1 cellular context compared by ENCODE assay signal in the genomic region with DNA sequence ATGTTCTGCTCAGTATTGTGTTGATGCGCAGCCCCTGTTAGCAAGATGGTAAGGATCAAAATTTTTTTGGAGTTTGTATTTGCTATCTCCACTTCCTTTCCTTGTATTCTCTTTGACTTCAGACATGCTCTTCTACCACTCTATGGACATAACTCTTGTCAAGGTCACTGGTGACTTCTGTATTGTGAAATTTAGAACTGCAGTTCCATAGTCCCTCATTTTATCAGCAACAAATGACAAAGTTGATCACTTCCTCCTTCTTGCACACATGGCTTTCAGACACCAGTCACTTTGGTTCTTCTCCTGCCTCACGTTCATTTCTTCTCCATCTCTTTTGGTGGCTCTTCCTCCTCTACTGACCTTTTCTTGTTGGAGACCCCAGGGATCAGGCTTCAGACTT.
TF ChIP-seq lines count a peak whose summit lies in the region.

No MANE protein-coding gene starts in this region.

TF ChIP-seq in HepG2, 621 proteins besides CTCF, POLR2A, EP300 and RAD21 (continues in another document):
- TF ChIP-seq ZNF264 (CRISPR knock-in tag; IDR thresholded peaks at IDR 0.05) (0 out of 2 replicates have a peak, but pooled peaks have one; percentile 50), ZNF331 (CRISPR knock-in tag; IDR thresholded peaks at IDR 0.05) (peak; percentile 67; the same call in 1 of the 2 replicates), MXI1 (IDR thresholded peaks at IDR 0.05; ENCODE audit: borderline replicate concordance, low read depth, low read length) (peak; percentile 24; the same call in 1 of the 3 replicates), PHF8 (CRISPR knock-in tag; IDR thresholded peaks at IDR 0.05) (no peak), SOX5 (CRISPR knock-in tag; IDR thresholded peaks at IDR 0.05; ENCODE audit: borderline replicate concordance) (peak; percentile 39; the same call in 1 of the 2 replicates), MED1 (CRISPR knock-in tag; IDR thresholded peaks at IDR 0.05) (peak; percentile 41; the same call in 1 of the 2 replicates), TOE1 (CRISPR knock-in tag; IDR thresholded peaks at IDR 0.05) (no peak), FOXJ3 (CRISPR knock-in tag; IDR thresholded peaks at IDR 0.05; ENCODE audit: borderline replicate concordance) (peak; percentile 20; the same call in 1 of the 2 replicates), CREM (IDR thresholded peaks at IDR 0.05) (peak; percentile 23; the same call in 1 of the 2 replicates), CREM (CRISPR knock-in tag; IDR thresholded peaks at IDR 0.05) (no peak), GABPA (IDR thresholded peaks at IDR 0.05; ENCODE audit: low read depth, low read length) (no peak), GABPA (CRISPR knock-in tag; IDR thresholded peaks at IDR 0.05; ENCODE audit: low read depth) (peak; percentile 20; the same call in 1 of the 2 replicates), SMARCC2 (IDR thresholded peaks at IDR 0.05) (no peak), RARA (CRISPR knock-in tag; IDR thresholded peaks at IDR 0.05) (0 out of 2 replicates have a peak, but pooled peaks have one; percentile 52), ZNF12 (CRISPR knock-in tag; IDR thresholded peaks at IDR 0.05) (peak; percentile 18; the same call in 1 of the 2 replicates), SALL1 (CRISPR knock-in tag; IDR thresholded peaks at IDR 0.05) (peak; percentile 27; the same call in 1 of the 2 replicates), CEBPB (IDR thresholded peaks at IDR 0.05; ENCODE audit: borderline replicate concordance, low read depth, low read length) (peak; percentile 93), ATRX (CRISPR knock-in tag; IDR thresholded peaks at IDR 0.05; ENCODE audit: borderline replicate concordance) (no peak), GATAD2A (CRISPR knock-in tag; IDR thresholded peaks at IDR 0.05) (peak; percentile 76), ZNF644 (CRISPR knock-in tag; IDR thresholded peaks at IDR 0.05; ENCODE audit: low read depth) (peak; percentile 84), SMAD3 (CRISPR knock-in tag; IDR thresholded peaks at IDR 0.05) (peak; percentile 43; the same call in 1 of the 2 replicates), ESRRA (CRISPR knock-in tag; IDR thresholded peaks at IDR 0.05; ENCODE audit: low read depth) (peak; percentile 80; the same call in 1 of the 2 replicates), SOX13 (IDR thresholded peaks at IDR 0.05) (no peak), SOX13 (CRISPR knock-in tag; conservative IDR thresholded peaks at IDR 0.05 in 1 of 2, IDR thresholded peaks at IDR 0.05 in 1 of 2) (peak in 1 of 2 experiments; percentile 39; a peak in 1 of 4 replicates), FOXA1 (IDR thresholded peaks at IDR 0.05) (no peak), FOXA1 (CRISPR knock-in tag; IDR thresholded peaks at IDR 0.05) (0 out of 2 replicates have a peak, but pooled peaks have one; percentile 14), FOXA3 (CRISPR knock-in tag; IDR thresholded peaks at IDR 0.05) (peak; percentile 43; the same call in 1 of the 2 replicates), ZNF335 (CRISPR knock-in tag; IDR thresholded peaks at IDR 0.05) (no peak), NCOR1 (IDR thresholded peaks at IDR 0.05; ENCODE audit: borderline replicate concordance, low read length) (peak; percentile 36; the same call in 1 of the 2 replicates), CEBPG (CRISPR knock-in tag; IDR thresholded peaks at IDR 0.05) (peak; percentile 80), HNF4G (IDR thresholded peaks at IDR 0.05; ENCODE audit: borderline replicate concordance, low read depth, low read length) (0 out of 2 replicates have a peak, but pooled peaks have one; percentile 19), HNF4G (CRISPR knock-in tag; IDR thresholded peaks at IDR 0.05; ENCODE audit: borderline replicate concordance, low read depth) (no peak), RFX5 (IDR thresholded peaks at IDR 0.05; ENCODE audit: low read depth, low read length) (peak; percentile 55; the same call in 1 of the 2 replicates)
- TF ChIP-seq, protein P1, sequence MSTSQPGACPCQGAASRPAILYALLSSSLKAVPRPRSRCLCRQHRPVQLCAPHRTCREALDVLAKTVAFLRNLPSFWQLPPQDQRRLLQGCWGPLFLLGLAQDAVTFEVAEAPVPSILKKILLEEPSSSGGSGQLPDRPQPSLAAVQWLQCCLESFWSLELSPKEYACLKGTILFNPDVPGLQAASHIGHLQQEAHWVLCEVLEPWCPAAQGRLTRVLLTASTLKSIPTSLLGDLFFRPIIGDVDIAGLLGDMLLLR (CRISPR knock-in tag; IDR thresholded peaks at IDR 0.05), result no peak
- TF ChIP-seq, protein P2, sequence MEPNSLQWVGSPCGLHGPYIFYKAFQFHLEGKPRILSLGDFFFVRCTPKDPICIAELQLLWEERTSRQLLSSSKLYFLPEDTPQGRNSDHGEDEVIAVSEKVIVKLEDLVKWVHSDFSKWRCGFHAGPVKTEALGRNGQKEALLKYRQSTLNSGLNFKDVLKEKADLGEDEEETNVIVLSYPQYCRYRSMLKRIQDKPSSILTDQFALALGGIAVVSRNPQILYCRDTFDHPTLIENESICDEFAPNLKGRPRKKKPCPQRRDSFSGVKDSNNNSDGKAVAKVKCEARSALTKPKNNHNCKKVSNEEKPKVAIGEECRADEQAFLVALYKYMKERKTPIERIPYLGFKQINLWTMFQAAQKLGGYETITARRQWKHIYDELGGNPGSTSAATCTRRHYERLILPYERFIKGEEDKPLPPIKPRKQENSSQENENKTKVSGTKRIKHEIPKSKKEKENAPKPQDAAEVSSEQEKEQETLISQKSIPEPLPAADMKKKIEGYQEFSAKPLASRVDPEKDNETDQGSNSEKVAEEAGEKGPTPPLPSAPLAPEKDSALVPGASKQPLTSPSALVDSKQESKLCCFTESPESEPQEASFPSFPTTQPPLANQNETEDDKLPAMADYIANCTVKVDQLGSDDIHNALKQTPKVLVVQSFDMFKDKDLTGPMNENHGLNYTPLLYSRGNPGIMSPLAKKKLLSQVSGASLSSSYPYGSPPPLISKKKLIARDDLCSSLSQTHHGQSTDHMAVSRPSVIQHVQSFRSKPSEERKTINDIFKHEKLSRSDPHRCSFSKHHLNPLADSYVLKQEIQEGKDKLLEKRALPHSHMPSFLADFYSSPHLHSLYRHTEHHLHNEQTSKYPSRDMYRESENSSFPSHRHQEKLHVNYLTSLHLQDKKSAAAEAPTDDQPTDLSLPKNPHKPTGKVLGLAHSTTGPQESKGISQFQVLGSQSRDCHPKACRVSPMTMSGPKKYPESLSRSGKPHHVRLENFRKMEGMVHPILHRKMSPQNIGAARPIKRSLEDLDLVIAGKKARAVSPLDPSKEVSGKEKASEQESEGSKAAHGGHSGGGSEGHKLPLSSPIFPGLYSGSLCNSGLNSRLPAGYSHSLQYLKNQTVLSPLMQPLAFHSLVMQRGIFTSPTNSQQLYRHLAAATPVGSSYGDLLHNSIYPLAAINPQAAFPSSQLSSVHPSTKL (CRISPR knock-in tag; IDR thresholded peaks at IDR 0.05), result peak; percentile 81
- TF ChIP-seq, protein P3, sequence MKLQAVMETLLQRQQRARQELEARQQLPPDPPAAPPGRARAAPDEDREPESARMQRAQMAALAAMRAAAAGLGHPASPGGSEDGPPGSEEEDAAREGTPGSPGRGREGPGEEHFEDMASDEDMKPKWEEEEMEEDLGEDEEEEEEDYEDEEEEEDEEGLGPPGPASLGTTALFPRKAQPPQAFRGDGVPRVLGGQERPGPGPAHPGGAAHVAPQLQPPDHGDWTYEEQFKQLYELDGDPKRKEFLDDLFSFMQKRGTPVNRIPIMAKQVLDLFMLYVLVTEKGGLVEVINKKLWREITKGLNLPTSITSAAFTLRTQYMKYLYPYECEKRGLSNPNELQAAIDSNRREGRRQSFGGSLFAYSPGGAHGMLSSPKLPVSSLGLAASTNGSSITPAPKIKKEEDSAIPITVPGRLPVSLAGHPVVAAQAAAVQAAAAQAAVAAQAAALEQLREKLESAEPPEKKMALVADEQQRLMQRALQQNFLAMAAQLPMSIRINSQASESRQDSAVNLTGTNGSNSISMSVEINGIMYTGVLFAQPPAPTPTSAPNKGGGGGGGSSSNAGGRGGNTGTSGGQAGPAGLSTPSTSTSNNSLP (IDR thresholded peaks at IDR 0.05; ENCODE audit: low read depth, low read length), result 0 out of 2 replicates have a peak, but pooled peaks have one; percentile 20
- TF ChIP-seq, protein P4, sequence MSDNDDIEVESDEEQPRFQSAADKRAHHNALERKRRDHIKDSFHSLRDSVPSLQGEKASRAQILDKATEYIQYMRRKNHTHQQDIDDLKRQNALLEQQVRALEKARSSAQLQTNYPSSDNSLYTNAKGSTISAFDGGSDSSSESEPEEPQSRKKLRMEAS (IDR thresholded peaks at IDR 0.05), result peak; percentile 30; the same call in 1 of the 2 replicates
- TF ChIP-seq, protein P5, sequence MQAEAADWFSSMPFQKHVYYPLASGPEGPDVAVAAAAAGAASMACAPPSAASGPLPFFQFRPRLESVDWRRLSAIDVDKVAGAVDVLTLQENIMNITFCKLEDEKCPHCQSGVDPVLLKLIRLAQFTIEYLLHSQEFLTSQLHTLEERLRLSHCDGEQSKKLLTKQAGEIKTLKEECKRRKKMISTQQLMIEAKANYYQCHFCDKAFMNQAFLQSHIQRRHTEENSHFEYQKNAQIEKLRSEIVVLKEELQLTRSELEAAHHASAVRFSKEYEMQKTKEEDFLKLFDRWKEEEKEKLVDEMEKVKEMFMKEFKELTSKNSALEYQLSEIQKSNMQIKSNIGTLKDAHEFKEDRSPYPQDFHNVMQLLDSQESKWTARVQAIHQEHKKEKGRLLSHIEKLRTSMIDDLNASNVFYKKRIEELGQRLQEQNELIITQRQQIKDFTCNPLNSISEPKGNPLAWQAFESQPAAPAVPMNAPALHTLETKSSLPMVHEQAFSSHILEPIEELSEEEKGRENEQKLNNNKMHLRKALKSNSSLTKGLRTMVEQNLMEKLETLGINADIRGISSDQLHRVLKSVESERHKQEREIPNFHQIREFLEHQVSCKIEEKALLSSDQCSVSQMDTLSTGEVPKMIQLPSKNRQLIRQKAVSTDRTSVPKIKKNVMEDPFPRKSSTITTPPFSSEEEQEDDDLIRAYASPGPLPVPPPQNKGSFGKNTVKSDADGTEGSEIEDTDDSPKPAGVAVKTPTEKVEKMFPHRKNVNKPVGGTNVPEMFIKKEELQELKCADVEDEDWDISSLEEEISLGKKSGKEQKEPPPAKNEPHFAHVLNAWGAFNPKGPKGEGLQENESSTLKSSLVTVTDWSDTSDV (CRISPR knock-in tag; IDR thresholded peaks at IDR 0.05), result no peak
- TF ChIP-seq, protein P6, sequence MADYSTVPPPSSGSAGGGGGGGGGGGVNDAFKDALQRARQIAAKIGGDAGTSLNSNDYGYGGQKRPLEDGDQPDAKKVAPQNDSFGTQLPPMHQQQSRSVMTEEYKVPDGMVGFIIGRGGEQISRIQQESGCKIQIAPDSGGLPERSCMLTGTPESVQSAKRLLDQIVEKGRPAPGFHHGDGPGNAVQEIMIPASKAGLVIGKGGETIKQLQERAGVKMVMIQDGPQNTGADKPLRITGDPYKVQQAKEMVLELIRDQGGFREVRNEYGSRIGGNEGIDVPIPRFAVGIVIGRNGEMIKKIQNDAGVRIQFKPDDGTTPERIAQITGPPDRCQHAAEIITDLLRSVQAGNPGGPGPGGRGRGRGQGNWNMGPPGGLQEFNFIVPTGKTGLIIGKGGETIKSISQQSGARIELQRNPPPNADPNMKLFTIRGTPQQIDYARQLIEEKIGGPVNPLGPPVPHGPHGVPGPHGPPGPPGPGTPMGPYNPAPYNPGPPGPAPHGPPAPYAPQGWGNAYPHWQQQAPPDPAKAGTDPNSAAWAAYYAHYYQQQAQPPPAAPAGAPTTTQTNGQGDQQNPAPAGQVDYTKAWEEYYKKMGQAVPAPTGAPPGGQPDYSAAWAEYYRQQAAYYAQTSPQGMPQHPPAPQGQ (CRISPR knock-in tag; IDR thresholded peaks at IDR 0.05; ENCODE audit: borderline replicate concordance), result no peak
- TF ChIP-seq, protein P7, sequence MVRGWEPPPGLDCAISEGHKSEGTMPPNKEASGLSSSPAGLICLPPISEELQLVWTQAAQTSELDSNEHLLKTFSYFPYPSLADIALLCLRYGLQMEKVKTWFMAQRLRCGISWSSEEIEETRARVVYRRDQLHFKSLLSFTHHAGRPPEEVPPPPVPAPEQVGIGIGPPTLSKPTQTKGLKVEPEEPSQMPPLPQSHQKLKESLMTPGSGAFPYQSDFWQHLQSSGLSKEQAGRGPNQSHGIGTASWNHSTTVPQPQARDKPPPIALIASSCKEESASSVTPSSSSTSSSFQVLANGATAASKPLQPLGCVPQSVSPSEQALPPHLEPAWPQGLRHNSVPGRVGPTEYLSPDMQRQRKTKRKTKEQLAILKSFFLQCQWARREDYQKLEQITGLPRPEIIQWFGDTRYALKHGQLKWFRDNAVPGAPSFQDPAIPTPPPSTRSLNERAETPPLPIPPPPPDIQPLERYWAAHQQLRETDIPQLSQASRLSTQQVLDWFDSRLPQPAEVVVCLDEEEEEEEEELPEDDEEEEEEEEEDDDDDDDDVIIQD (CRISPR knock-in tag; IDR thresholded peaks at IDR 0.05; ENCODE audit: low read depth), result peak; percentile 73; the same call in 1 of the 2 replicates
- TF ChIP-seq, protein P8, sequence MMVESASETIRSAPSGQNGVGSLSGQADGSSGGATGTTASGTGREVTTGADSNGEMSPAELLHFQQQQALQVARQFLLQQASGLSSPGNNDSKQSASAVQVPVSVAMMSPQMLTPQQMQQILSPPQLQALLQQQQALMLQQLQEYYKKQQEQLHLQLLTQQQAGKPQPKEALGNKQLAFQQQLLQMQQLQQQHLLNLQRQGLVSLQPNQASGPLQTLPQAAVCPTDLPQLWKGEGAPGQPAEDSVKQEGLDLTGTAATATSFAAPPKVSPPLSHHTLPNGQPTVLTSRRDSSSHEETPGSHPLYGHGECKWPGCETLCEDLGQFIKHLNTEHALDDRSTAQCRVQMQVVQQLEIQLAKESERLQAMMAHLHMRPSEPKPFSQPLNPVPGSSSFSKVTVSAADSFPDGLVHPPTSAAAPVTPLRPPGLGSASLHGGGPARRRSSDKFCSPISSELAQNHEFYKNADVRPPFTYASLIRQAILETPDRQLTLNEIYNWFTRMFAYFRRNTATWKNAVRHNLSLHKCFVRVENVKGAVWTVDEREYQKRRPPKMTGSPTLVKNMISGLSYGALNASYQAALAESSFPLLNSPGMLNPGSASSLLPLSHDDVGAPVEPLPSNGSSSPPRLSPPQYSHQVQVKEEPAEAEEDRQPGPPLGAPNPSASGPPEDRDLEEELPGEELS (CRISPR knock-in tag; IDR thresholded peaks at IDR 0.05), result 0 out of 2 replicates have a peak, but pooled peaks have one; percentile 15
- TF ChIP-seq, protein P9, sequence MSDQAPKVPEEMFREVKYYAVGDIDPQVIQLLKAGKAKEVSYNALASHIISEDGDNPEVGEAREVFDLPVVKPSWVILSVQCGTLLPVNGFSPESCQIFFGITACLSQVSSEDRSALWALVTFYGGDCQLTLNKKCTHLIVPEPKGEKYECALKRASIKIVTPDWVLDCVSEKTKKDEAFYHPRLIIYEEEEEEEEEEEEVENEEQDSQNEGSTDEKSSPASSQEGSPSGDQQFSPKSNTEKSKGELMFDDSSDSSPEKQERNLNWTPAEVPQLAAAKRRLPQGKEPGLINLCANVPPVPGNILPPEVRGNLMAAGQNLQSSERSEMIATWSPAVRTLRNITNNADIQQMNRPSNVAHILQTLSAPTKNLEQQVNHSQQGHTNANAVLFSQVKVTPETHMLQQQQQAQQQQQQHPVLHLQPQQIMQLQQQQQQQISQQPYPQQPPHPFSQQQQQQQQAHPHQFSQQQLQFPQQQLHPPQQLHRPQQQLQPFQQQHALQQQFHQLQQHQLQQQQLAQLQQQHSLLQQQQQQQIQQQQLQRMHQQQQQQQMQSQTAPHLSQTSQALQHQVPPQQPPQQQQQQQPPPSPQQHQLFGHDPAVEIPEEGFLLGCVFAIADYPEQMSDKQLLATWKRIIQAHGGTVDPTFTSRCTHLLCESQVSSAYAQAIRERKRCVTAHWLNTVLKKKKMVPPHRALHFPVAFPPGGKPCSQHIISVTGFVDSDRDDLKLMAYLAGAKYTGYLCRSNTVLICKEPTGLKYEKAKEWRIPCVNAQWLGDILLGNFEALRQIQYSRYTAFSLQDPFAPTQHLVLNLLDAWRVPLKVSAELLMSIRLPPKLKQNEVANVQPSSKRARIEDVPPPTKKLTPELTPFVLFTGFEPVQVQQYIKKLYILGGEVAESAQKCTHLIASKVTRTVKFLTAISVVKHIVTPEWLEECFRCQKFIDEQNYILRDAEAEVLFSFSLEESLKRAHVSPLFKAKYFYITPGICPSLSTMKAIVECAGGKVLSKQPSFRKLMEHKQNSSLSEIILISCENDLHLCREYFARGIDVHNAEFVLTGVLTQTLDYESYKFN (CRISPR knock-in tag; conservative IDR thresholded peaks at IDR 0.05), result peak; percentile 41; the same call in 1 of the 2 replicates
